In genomic region chr21:36070999-36071398, GRCh38 we compare ENCODE assay signal across 9 cellular contexts. TPM values are rescaled to one million over a fixed set of nuclear protein-coding genes. Genes with fewer than 3 reads are reported as not detected.
DNase-seq lines count a peak whose midpoint lies in the region; ATAC-seq and TF ChIP-seq lines count a peak whose summit lies in the region.
"Had no signal": no experiment of that assay in that cellular context is flagged by ENCODE, and none has a peak within 500 bp of the region (broad histone marks: within the 10 kb centered on the region; RNA-seq: fewer than 3 reads in every experiment).

No MANE protein-coding gene starts in this region.

- H3K9me3 Mint-ChIP-seq in T-helper 1 cell treated with Interleukin-12 subunit alpha and Interleukin-12 subunit beta and Interleukin-4 antibody, amounts not matched to agents 30 μg/mL and 1 μg/mL, for 36 hours = peaks cover 9% of the 10 kb centered on the region
- H3K9me3 Mint-ChIP-seq in activated T-helper 17 cell treated with anti-CD3 and anti-CD28 coated beads, Interleukin-2, amount 50 U/mL, for 72 hours = no peaks in the 10 kb centered on the region
- H3K9me3 Mint-ChIP-seq in glutamatergic neuron (ENCODE audit: unreplicated experiment) = peaks cover 5% of the 10 kb centered on the region
- H3K9me3 Mint-ChIP-seq in stimulated activated memory B cell treated with anti-CD40 and anti-IgM and Interleukin-4, amounts not matched to agents 10 μg/mL and 1 μg/mL and 100 μg/mL, for 72 hours = peaks cover 4% of the 10 kb centered on the region

- no peaks in the 10 kb centered on the region for H3K27me3 Mint-ChIP-seq in T-helper 1 cell treated with Interleukin-12 subunit alpha and Interleukin-12 subunit beta and Interleukin-4 antibody, amounts not matched to agents 30 μg/mL and 1 μg/mL, for 36 hours (ENCODE audit: low read depth)
- H3K27me3 Mint-ChIP-seq in activated T-helper 17 cell treated with anti-CD3 and anti-CD28 coated beads, Interleukin-2, amount 50 U/mL, for 72 hours = no peaks in the 10 kb centered on the region
- peaks cover 4% of the 10 kb centered on the region for H3K27me3 Mint-ChIP-seq in glutamatergic neuron (ENCODE audit: unreplicated experiment)
- no peaks in the 10 kb centered on the region for H3K27me3 Mint-ChIP-seq in stimulated activated memory B cell treated with anti-CD40 and anti-IgM and Interleukin-4, amounts not matched to agents 10 μg/mL and 1 μg/mL and 100 μg/mL, for 72 hours

- DNase-seq in T-helper 1 cell (no peak), glutamatergic neuron (no peak), nucleus accumbens (lab: John Stamatoyannopoulos, UW) (no peak), SJCRH30 (no peak)
- no peak for DNase-seq in stimulated activated CD4-positive, alpha-beta T cell treated with anti-CD3 and anti-CD28 coated beads, Interleukin-2, amount 100 ng/mL, for 48 hours
- DNase-seq: NCI-H774 had no signal

- peak overlapping the region; percentile 46 for H3K27ac Mint-ChIP-seq in T-helper 1 cell treated with Interleukin-12 subunit alpha and Interleukin-12 subunit beta and Interleukin-4 antibody, amounts not matched to agents 30 μg/mL and 1 μg/mL, for 36 hours
- H3K27ac Mint-ChIP-seq in activated T-helper 17 cell treated with anti-CD3 and anti-CD28 coated beads, Interleukin-2, amount 50 U/mL, for 72 hours = no peak overlapping the region
- H3K27ac Mint-ChIP-seq in glutamatergic neuron (ENCODE audit: unreplicated experiment) = peak overlapping the region; percentile 22
- peak overlapping the region; percentile 7 for H3K27ac Mint-ChIP-seq in stimulated activated memory B cell treated with anti-CD40 and anti-IgM and Interleukin-4, amounts not matched to agents 10 μg/mL and 1 μg/mL and 100 μg/mL, for 72 hours

- TF ChIP-seq CTCF in glutamatergic neuron (IDR thresholded peaks at IDR 0.05; ENCODE audit: partially characterized antibody, unreplicated experiment) = no peak

- peak overlapping the region; percentile 91 for H3K4me3 Mint-ChIP-seq in T-helper 1 cell treated with Interleukin-12 subunit alpha and Interleukin-12 subunit beta and Interleukin-4 antibody, amounts not matched to agents 30 μg/mL and 1 μg/mL, for 36 hours
- peak overlapping the region; percentile 65 for H3K4me3 Mint-ChIP-seq in activated T-helper 17 cell treated with anti-CD3 and anti-CD28 coated beads, Interleukin-2, amount 50 U/mL, for 72 hours
- peak overlapping the region; percentile 88 for H3K4me3 Mint-ChIP-seq in glutamatergic neuron (ENCODE audit: unreplicated experiment)
- H3K4me3 Mint-ChIP-seq in stimulated activated memory B cell treated with anti-CD40 and anti-IgM and Interleukin-4, amounts not matched to agents 10 μg/mL and 1 μg/mL and 100 μg/mL, for 72 hours = peak overlapping the region; percentile 98

- no peaks in the 10 kb centered on the region for H3K4me1 ChIP-seq in SJCRH30

- H3K27me3 ChIP-seq in SJCRH30 = no peaks in the 10 kb centered on the region; the same call in 1 of the 2 replicates

- ATAC-seq in activated T-helper 17 cell treated with anti-CD3 and anti-CD28 coated beads, Interleukin-2, amount 50 U/mL, for 72 hours (replicated peaks) = no peak
- no peak for ATAC-seq in stimulated activated memory B cell treated with anti-CD40 and anti-IgM and Interleukin-4, amounts not matched to agents 10 μg/mL and 1 μg/mL and 100 μg/mL, for 72 hours

- H3K4me1 Mint-ChIP-seq in T-helper 1 cell treated with Interleukin-12 subunit alpha and Interleukin-12 subunit beta and Interleukin-4 antibody, amounts not matched to agents 30 μg/mL and 1 μg/mL, for 36 hours (ENCODE audit: low read depth) = peaks cover 30% of the 10 kb centered on the region
- H3K4me1 Mint-ChIP-seq in activated T-helper 17 cell treated with anti-CD3 and anti-CD28 coated beads, Interleukin-2, amount 50 U/mL, for 72 hours = peaks cover 22% of the 10 kb centered on the region
- H3K4me1 Mint-ChIP-seq in glutamatergic neuron (ENCODE audit: low read depth, unreplicated experiment) = peaks cover 2% of the 10 kb centered on the region
- peaks cover 40% of the 10 kb centered on the region for H3K4me1 Mint-ChIP-seq in stimulated activated memory B cell treated with anti-CD40 and anti-IgM and Interleukin-4, amounts not matched to agents 10 μg/mL and 1 μg/mL and 100 μg/mL, for 72 hours

- no peaks in the 10 kb centered on the region for H3K36me3 ChIP-seq in SJCRH30

- peaks cover 28% of the 10 kb centered on the region for H3K36me3 Mint-ChIP-seq in T-helper 1 cell treated with Interleukin-12 subunit alpha and Interleukin-12 subunit beta and Interleukin-4 antibody, amounts not matched to agents 30 μg/mL and 1 μg/mL, for 36 hours (ENCODE audit: low read depth)
- H3K36me3 Mint-ChIP-seq in activated T-helper 17 cell treated with anti-CD3 and anti-CD28 coated beads, Interleukin-2, amount 50 U/mL, for 72 hours (ENCODE audit: low read depth) = peaks cover 23% of the 10 kb centered on the region
- peaks cover 15% of the 10 kb centered on the region for H3K36me3 Mint-ChIP-seq in glutamatergic neuron (ENCODE audit: unreplicated experiment)
- H3K36me3 Mint-ChIP-seq in stimulated activated memory B cell treated with anti-CD40 and anti-IgM and Interleukin-4, amounts not matched to agents 10 μg/mL and 1 μg/mL and 100 μg/mL, for 72 hours = peaks cover 24% of the 10 kb centered on the region

- peaks cover 4% of the 10 kb centered on the region for H3K9me3 ChIP-seq in SJCRH30 (replicated peaks)

- H3K4me3 ChIP-seq in SJCRH30 = no peak overlapping the region

- no peak overlapping the region for H3K27ac ChIP-seq in SJCRH30

RNA-seq across cellular contexts. Expression of gene CBR1, which starts 1.2 kb away (rescaled TPM):
- 10 to 100 TPM; 21.8 to 63.9 TPM for total RNA-seq in activated T-helper 17 cell treated with anti-CD3 and anti-CD28 coated beads, Interleukin-2, amount 50 U/mL, for 72 hours
- 18.2 TPM for total RNA-seq in glutamatergic neuron (ENCODE audit: unreplicated experiment)
- not detected in 2 replicates for total RNA-seq in SJCRH30 (2014; rRNA removed; shearing (Covaris generic))

RNA-seq across cellular contexts. Expression of gene SETD4, which starts 10.7 kb away (rescaled TPM):
- 10 to 100 TPM; 12.0 to 21.5 TPM for total RNA-seq in activated T-helper 17 cell treated with anti-CD3 and anti-CD28 coated beads, Interleukin-2, amount 50 U/mL, for 72 hours
- 21.3 TPM for total RNA-seq in glutamatergic neuron (ENCODE audit: unreplicated experiment)
- 15.9 TPM in 2 replicates for total RNA-seq in SJCRH30 (2014; rRNA removed; shearing (Covaris generic))

Comparison
In these comparisons a context has a peak if more than half of its experiments do, and no peak if none do; other contexts are left out.
1. RNA of gene CBR1, which starts 1.2 kb away (total RNA-seq): 21.8 to 63.9 TPM in activated T-helper 17 cell treated with anti-CD3 and anti-CD28 coated beads, Interleukin-2, amount 50 U/mL, for 72 hours and 18.2 TPM in glutamatergic neuron (single experiment); not detected in SJCRH30; every median in the first group is over 10 times any median in the second.
2. Peak in every context shown above with its lines, with median percentiles within 50 percentile points of each other: H3K4me3 Mint-ChIP-seq.